Comparison of ENCODE assay signal across 7 cellular contexts in genomic region chr7:150295614-150296013, GRCh38. TPM values are rescaled to one million over a fixed set of nuclear protein-coding genes. Genes with fewer than 3 reads are reported as not detected.
"Had no signal": no experiment of that assay in that cellular context is flagged by ENCODE, and none has a peak within 500 bp of the region (broad histone marks: within the 10 kb centered on the region; RNA-seq: fewer than 3 reads in every experiment).

No MANE protein-coding gene starts in this region.

RNA-seq across cellular contexts. Expression of gene LRRC61, which starts 27.5 kb away (rescaled TPM):
- total RNA-seq: OCI-LY7, SK-MEL-5 had no signal

RNA-seq across cellular contexts. Expression of gene ACTR3C, which starts 27.7 kb away (rescaled TPM):
- total RNA-seq: OCI-LY7, SK-MEL-5 had no signal

RNA-seq across cellular contexts. Expression of gene RARRES2, which starts 45.8 kb away (rescaled TPM):
- total RNA-seq: activated B cell treated with CpG ODN at 0.5 μM for 24 hours; activated CD4-positive, alpha-beta T cell treated with anti-CD3 and anti-CD28 coated beads, Interleukin-2, amount 10 ng/mL, durations not matched to agents 24 days and 14 days; activated CD8-positive, alpha-beta memory T cell treated with anti-CD3 and anti-CD28 coated beads, Interleukin-2, amount 10 ng/mL, durations not matched to agents 7 days and 5 days; activated T-helper 1 cell treated with anti-CD3 and anti-CD28 coated beads, Interleukin-12 subunit alpha, Interleukin-12 subunit beta, Interleukin-2, Interleukin-4 antibody, amounts not matched to agents 30 ng/mL and 10 ng/mL and 1 ng/mL, durations not matched to agents 14 hours and 24 hours and 36 hours; OCI-LY7; SK-MEL-5; T-helper 17 cell had no signal
